Comparison of ENCODE assay signal across 9 cellular contexts in genomic region chr11:65791719-65792213, GRCh38. TPM values are rescaled to one million over a fixed set of nuclear protein-coding genes. Genes with fewer than 3 reads are reported as not detected.
DNase-seq lines count a peak whose midpoint lies in the region; ATAC-seq and TF ChIP-seq lines count a peak whose summit lies in the region.
"Had no signal": no experiment of that assay in that cellular context is flagged by ENCODE, and none has a peak within 500 bp of the region (broad histone marks: within the 10 kb centered on the region; RNA-seq: fewer than 3 reads in every experiment).

No MANE protein-coding gene starts in this region.

- no peaks in the 10 kb centered on the region for H3K9me3 Mint-ChIP-seq in activated CD4-positive, alpha-beta T cell treated with anti-CD3 and anti-CD28 coated beads for 36 hours (ENCODE audit: low read depth)

- peaks cover 6% of the 10 kb centered on the region for H3K4me1 Mint-ChIP-seq in activated CD4-positive, alpha-beta T cell treated with anti-CD3 and anti-CD28 coated beads for 36 hours

- peaks cover 23% of the 10 kb centered on the region for H3K27me3 Mint-ChIP-seq in activated CD4-positive, alpha-beta T cell treated with anti-CD3 and anti-CD28 coated beads for 36 hours

- no peaks in the 10 kb centered on the region for H3K36me3 Mint-ChIP-seq in activated CD4-positive, alpha-beta T cell treated with anti-CD3 and anti-CD28 coated beads for 36 hours (ENCODE audit: low read depth)

- TF ChIP-seq POLR2A in lower leg skin (IDR thresholded peaks at IDR 0.05), result no peak

- H3K4me3 Mint-ChIP-seq in activated CD4-positive, alpha-beta T cell treated with anti-CD3 and anti-CD28 coated beads for 36 hours, result no peak overlapping the region

- POLR2A ChIA-PET in activated CD4-positive, alpha-beta T cell treated with anti-CD3 and anti-CD28 coated beads for 36 hours (lab: Charles Lee), result interaction anchor here (0.6 kb wide), 1 partner anchor 12 kb away, joined by 3 read pairs; no protein-coding TSS in a partner anchor

- no peaks in the 10 kb centered on the region for H3K9me3 ChIP-seq in BE2C

- peak overlapping the region; percentile 90 for H3K27ac ChIP-seq in VCaP
- H3K27ac ChIP-seq in caudate nucleus (ENCODE audit: low read depth, low read length), result no peak overlapping the region

- H3K4me3 ChIP-seq in lower leg skin (ENCODE audit: low read depth, poor library complexity, severe bottlenecking) (no peak overlapping the region), BE2C (ENCODE audit: low read depth, low read length) (no peak overlapping the region)
- H3K4me3 ChIP-seq: lung had no signal

- intact Hi-C loops in activated CD4-positive, alpha-beta T cell treated with anti-CD3 and anti-CD28 coated beads for 36 hours (cut with DNase I, micrococcal nuclease), result no loop called here
- intact Hi-C loops in lower leg skin (cut with DNase I; ENCODE audit: low total_unique reads), result no loop called here

- CTCF ChIA-PET in activated CD4-positive, alpha-beta T cell treated with anti-CD3 and anti-CD28 coated beads for 36 hours (lab: Charles Lee), result interaction anchor here (1.0 to 2.6 kb wide), 5 partner anchors 8 to 25 kb away, joined by 3 to 11 read pairs (median 5); partner anchors contain the start of gene AP5B1

- H3K4me1 ChIP-seq in BE2C, result no peaks in the 10 kb centered on the region

- peak; percentile 26 to 37 for DNase-seq in activated CD4-positive, alpha-beta T cell treated with anti-CD3 and anti-CD28 coated beads for 4 hours
- no peak for DNase-seq in activated CD4-positive, alpha-beta T cell treated with anti-CD3 and anti-CD28 coated beads for 36 hours
- DNase-seq in lower leg skin (ENCODE audit: low spot score in 2 of 2), result peak; percentile 54 to 90
- DNase-seq in BE2C, result no peak
- DNase-seq in caudate nucleus (lab: John Stamatoyannopoulos, UW), result no peak
- DNase-seq in G401 (ENCODE audit: low spot score), result no peak

- ATAC-seq in activated CD4-positive, alpha-beta T cell treated with anti-CD3 and anti-CD28 coated beads for 36 hours, result no peak
- peak; percentile 94 for ATAC-seq in HG03175 (IDR thresholded peaks at IDR 0.05; ENCODE audit: unreplicated experiment)

- in situ Hi-C loops in G401 (cut with HindIII; ENCODE audit: low sequenced_read_pairs), result no loop called here

- WGBS in lower leg skin, 2 donors, result 43 to 46% methylated on average over 13 of the region's 13 CpGs

- peaks cover 38% of the 10 kb centered on the region for H3K27me3 ChIP-seq in BE2C

- H3K27ac Mint-ChIP-seq in activated CD4-positive, alpha-beta T cell treated with anti-CD3 and anti-CD28 coated beads for 36 hours, result no peak overlapping the region

- TF ChIP-seq CTCF in VCaP (conservative IDR thresholded peaks at IDR 0.05) (no peak), lower leg skin (IDR thresholded peaks at IDR 0.05) (no peak), BE2C (IDR thresholded peaks at IDR 0.05; ENCODE audit: low read depth, low read length) (no peak)

- no peaks in the 10 kb centered on the region for H3K36me3 ChIP-seq in BE2C

RNA-seq across cellular contexts. Expression of gene OVOL1, which starts 4.9 kb away (rescaled TPM):
- total RNA-seq in activated CD4-positive, alpha-beta T cell treated with anti-CD3 and anti-CD28 coated beads for 36 hours, result under 1 TPM; 0.09 to 0.19 TPM
- total RNA-seq in lower leg skin, result 100 to 1,000 TPM in 2 of 4 donors, 10 to 100 TPM in 2; 74.8 to 159 (median 105) TPM
- polyA plus RNA-seq in BE2C (2012; ENCODE audit: insufficient read depth, insufficient read length, low read depth), result not detected
- not detected in 2 replicates for total RNA-seq in G401 (2014; rRNA removed; shearing (Covaris generic))

RNA-seq across cellular contexts. Expression of gene AP5B1, which starts 11.0 kb away (rescaled TPM):
- 10 to 100 TPM; 11.7 to 14.4 TPM for total RNA-seq in activated CD4-positive, alpha-beta T cell treated with anti-CD3 and anti-CD28 coated beads for 36 hours
- total RNA-seq in lower leg skin, result 10 to 100 TPM; 32.2 to 44.3 (median 39.7) TPM
- 1.6 TPM for polyA plus RNA-seq in BE2C (2012; ENCODE audit: insufficient read depth, insufficient read length, low read depth)
- total RNA-seq in G401 (2014; rRNA removed; shearing (Covaris generic)), result 15.7 and 20.6 TPM in 2 replicates

RNA-seq across cellular contexts. Expression of gene SNX32, which starts 42.0 kb away (rescaled TPM):
- total RNA-seq in activated CD4-positive, alpha-beta T cell treated with anti-CD3 and anti-CD28 coated beads for 36 hours, result 1 to 10 TPM; 2.9 to 3.0 TPM
- under 1 TPM; 0.21 to 0.99 (median 0.67) TPM for total RNA-seq in lower leg skin
- 10.3 TPM for polyA plus RNA-seq in BE2C (2012; ENCODE audit: insufficient read depth, insufficient read length, low read depth)
- not detected in 2 replicates for total RNA-seq in G401 (2014; rRNA removed; shearing (Covaris generic))

Comparison
In these comparisons a context has a peak if more than half of its experiments do, and no peak if none do; other contexts are left out.
1. DNase-seq: peak in activated CD4-positive, alpha-beta T cell treated with anti-CD3 and anti-CD28 coated beads for 4 hours (2 of 2) and lower leg skin (2 of 2); none in activated CD4-positive, alpha-beta T cell treated with anti-CD3 and anti-CD28 coated beads for 36 hours (single experiment), BE2C (single experiment), caudate nucleus (0 of 61) and G401 (single experiment).
2. RNA of gene OVOL1, which starts 4.9 kb away (total RNA-seq): 74.8 to 159 TPM in lower leg skin; 0.09 to 0.19 TPM in activated CD4-positive, alpha-beta T cell treated with anti-CD3 and anti-CD28 coated beads for 36 hours and not detected in G401; every median in the first group is over 10 times any median in the second.